ENCODE assay signal across 16 cellular contexts in genomic region chr4:105978684-105979296, GRCh38.
DNase-seq lines count a peak whose midpoint lies in the region; ATAC-seq and TF ChIP-seq lines count a peak whose summit lies in the region.
"Had no signal": no experiment of that assay in that cellular context is flagged by ENCODE, and none has a peak within 500 bp of the region (broad histone marks: within the 10 kb centered on the region; RNA-seq: fewer than 3 reads in every experiment).

No MANE protein-coding gene starts in this region.

- H3K27ac ChIP-seq in heart right ventricle (peak overlapping the region in 3 of 10 donors; percentile 16 to 67 (median 48)), brain microvascular endothelial cell (no peak overlapping the region), tibial artery (peak overlapping the region; percentile 55 to 56)
- H3K27ac ChIP-seq: A549, Peyer's patch had no signal

- H3K4me1 ChIP-seq in heart right ventricle: peaks cover 0 to 12% (median 0%) of the 10 kb centered on the region in 9 donors
- peaks cover 0 to 20% (median 7%) of the 10 kb centered on the region in 4 donors for H3K4me1 ChIP-seq in tibial artery
- H3K4me1 ChIP-seq: A549, Peyer's patch had no signal

- DNase-seq in heart right ventricle (peak; percentile 17 to 43), Right ventricle myocardium inferior (ENCODE audit: missing footprints) (no peak), brain microvascular endothelial cell (peak; percentile 31), iris pigment epithelial cell (ENCODE audit: low read depth) (peak; percentile 18), tibial artery (peak; percentile 54 to 74), UCSD-AML1 (lab: John Stamatoyannopoulos, UW; ENCODE audit: unreplicated experiment) (no peak), medulla oblongata (ENCODE audit: extremely low spot score) (no peak)
- no peak for DNase-seq in central memory CD4-positive, alpha-beta T cell
- DNase-seq: activated T-cell treated with anti-CD3 and anti-CD28 coated beads, Interleukin-2, amount 50 U/mL, for 24 hours; Karpas-422; natural killer cell; NCI-H345; Peyer's patch; stimulated activated naive B cell treated with anti-CD40 and anti-IgM and Interleukin-4, amounts not matched to agents 10 μg/mL and 1 μg/mL and 100 μg/mL, for 72 hours had no signal

- in situ Hi-C loops in brain microvascular endothelial cell (cut with HindIII; ENCODE audit: low pct_ligation_motif_present, low sequenced_read_pairs): no loop called here

- H3K36me3 ChIP-seq in heart right ventricle (no peaks in the 10 kb centered on the region), brain microvascular endothelial cell (replicated peaks) (no peaks in the 10 kb centered on the region), tibial artery (no peaks in the 10 kb centered on the region)
- H3K36me3 ChIP-seq: Peyer's patch had no signal

- H3K4me3 ChIP-seq in heart right ventricle: no peak overlapping the region
- H3K4me3 ChIP-seq in brain microvascular endothelial cell (ENCODE audit: low read depth, low read length): no peak overlapping the region
- no peak overlapping the region for H3K4me3 ChIP-seq in tibial artery
- H3K4me3 ChIP-seq: A549, GM23338, Peyer's patch had no signal

- no peak for TF ChIP-seq CTCF in heart right ventricle (IDR thresholded peaks at IDR 0.05)
- TF ChIP-seq CTCF in brain microvascular endothelial cell (IDR thresholded peaks at IDR 0.05; ENCODE audit: low read depth, low read length, missing control alignments): no peak
- TF ChIP-seq CTCF in tibial artery (IDR thresholded peaks at IDR 0.05): no peak

- WGBS in heart right ventricle, 2 donors: 39 to 58% methylated on average over 2 of the region's 2 CpGs

- intact Hi-C loops in heart right ventricle (cut with DNase I) (no loop called here), Right ventricle myocardium inferior (cut with DNase I) (no loop called here), tibial artery (cut with DNase I; ENCODE audit: low total_unique reads) (no loop called here)

- peaks cover 0 to 7% (median 0%) of the 10 kb centered on the region in 11 donors for H3K9me3 ChIP-seq in heart right ventricle
- H3K9me3 ChIP-seq in tibial artery: no peaks in the 10 kb centered on the region
- H3K9me3 ChIP-seq: A549, Peyer's patch had no signal

- ATAC-seq in heart right ventricle: peak in 5 of 8 donors; percentile 46 to 73 (median 55)
- ATAC-seq in Right ventricle myocardium inferior: no peak
- ATAC-seq: A549; GM23338; natural killer cell; stimulated activated naive B cell treated with anti-CD40 and anti-IgM and Interleukin-4, amounts not matched to agents 10 μg/mL and 1 μg/mL and 100 μg/mL, for 72 hours had no signal

- H3K27me3 ChIP-seq in heart right ventricle (no peaks in the 10 kb centered on the region), brain microvascular endothelial cell (replicated peaks) (no peaks in the 10 kb centered on the region), tibial artery (no peaks in the 10 kb centered on the region)
- H3K27me3 ChIP-seq: Peyer's patch had no signal

Comparison
In these comparisons a context has a peak if more than half of its experiments do, and no peak if none do; other contexts are left out.
1. DNase-seq: peak in heart right ventricle (2 of 2), brain microvascular endothelial cell (single experiment), iris pigment epithelial cell (single experiment) and tibial artery (2 of 2); none in Right ventricle myocardium inferior (single experiment), UCSD-AML1 (single experiment), central memory CD4-positive, alpha-beta T cell (single experiment) and medulla oblongata (single experiment).